Comparison of ENCODE assay signal across 8 cellular contexts in genomic region chr15:65184305-65184943, GRCh38. TPM values are rescaled to one million over a fixed set of nuclear protein-coding genes. Genes with fewer than 3 reads are reported as not detected.
DNase-seq lines count a peak whose midpoint lies in the region; ATAC-seq and TF ChIP-seq lines count a peak whose summit lies in the region.

No MANE protein-coding gene starts in this region.

- WGBS in urinary bladder = under 1% methylated on average over 36 of the region's 36 CpGs

- H3K4me1 ChIP-seq in neutrophil (ENCODE audit: control insufficient read depth in 1 of 2, insufficient read depth in 1 of 2, low read depth in 1 of 2, low read length in 1 of 2) (peaks cover 22 to 33% of the 10 kb centered on the region in 2 experiments), urinary bladder (ENCODE audit: insufficient read depth) (peaks cover 1% of the 10 kb centered on the region)

- no peaks in the 10 kb centered on the region for H3K27me3 ChIP-seq in neutrophil

- H3K4me3 ChIP-seq in neutrophil (ENCODE audit: low read depth in 1 of 2, low read length in 1 of 2) (peak overlapping the region; percentile 68 to 94), urinary bladder (ENCODE audit: low read depth, low read length) (peak overlapping the region; percentile 85)

- DNase-seq in NCI-H2227 (lab: John Stamatoyannopoulos, UW; ENCODE audit: unreplicated experiment) = peak; percentile 44
- no peak for DNase-seq in NCI-H2227 treated with DMSO at 0.1 percent for 48 hours (lab: John Stamatoyannopoulos, UW)
- peak; percentile 65 for DNase-seq in OCI-M1 (lab: John Stamatoyannopoulos, UW)
- DNase-seq in activated effector memory CD4-positive, alpha-beta T cell treated with Interleukin-2 at 50 U/mL for 16 hours = peak; percentile 21
- peak; percentile 37 for DNase-seq in foreskin melanocyte

- ATAC-seq in HG02981 (IDR thresholded peaks at IDR 0.05; ENCODE audit: unreplicated experiment) = peak; percentile 26

- H3K27ac ChIP-seq in neutrophil (peak overlapping the region; percentile 90), urinary bladder (ENCODE audit: low read depth) (peak overlapping the region; percentile 91)

- no peak for TF ChIP-seq CTCF in neutrophil (IDR thresholded peaks at IDR 0.05)

- no peaks in the 10 kb centered on the region for H3K9me3 ChIP-seq in neutrophil

- H3K36me3 ChIP-seq in neutrophil (peaks cover 2% of the 10 kb centered on the region), urinary bladder (ENCODE audit: insufficient read depth) (no peaks in the 10 kb centered on the region)

RNA-seq across cellular contexts. Expression of gene CLPX, which starts 0.7 kb away (rescaled TPM):
- total RNA-seq in urinary bladder = 73.6 TPM
- 24.9 TPM for polyA plus RNA-seq in urinary bladder

RNA-seq across cellular contexts. Expression of gene CILP, which starts 26.8 kb away (rescaled TPM):
- 49.3 TPM for total RNA-seq in urinary bladder
- 72.2 TPM for polyA plus RNA-seq in urinary bladder

RNA-seq across cellular contexts. Expression of gene PDCD7, which starts 50.8 kb away (rescaled TPM):
- total RNA-seq in urinary bladder = 18.3 TPM
- polyA plus RNA-seq in urinary bladder = 27.3 TPM
